In the genomic region with DNA sequence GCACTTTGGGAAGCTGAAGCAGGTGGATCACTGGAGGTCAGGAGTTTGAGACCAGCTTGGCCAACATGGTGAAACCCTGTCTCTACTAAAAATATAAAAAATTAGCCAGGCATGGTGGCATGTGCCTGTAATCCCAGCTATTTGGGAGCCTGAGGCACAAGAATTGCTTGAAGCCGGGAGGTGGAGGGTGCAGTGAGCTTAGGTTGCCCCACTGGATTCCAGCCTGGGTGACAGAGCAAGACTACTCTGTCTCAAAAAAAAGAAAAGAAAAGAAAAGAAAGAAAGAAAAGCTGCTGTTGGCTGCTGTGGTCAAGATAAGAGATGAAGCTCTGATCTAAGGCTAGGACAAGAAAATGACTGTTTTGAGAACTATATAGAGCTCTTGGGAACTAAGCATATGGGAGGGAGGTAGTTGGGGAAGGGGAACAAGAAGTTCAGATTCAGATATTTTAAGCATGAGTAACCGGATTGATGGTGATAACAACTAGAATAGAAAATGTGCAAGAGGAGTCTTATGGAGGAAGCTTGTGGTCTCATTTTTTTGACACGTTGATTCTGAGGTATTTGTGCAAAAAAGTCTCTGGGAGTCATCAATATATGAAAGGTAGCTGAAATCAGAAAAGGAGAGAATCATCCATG, we compare ENCODE assay signal across 18 cellular contexts. TPM values are rescaled to one million over a fixed set of nuclear protein-coding genes. Genes with fewer than 3 reads are reported as not detected.
DNase-seq lines count a peak whose midpoint lies in the region; ATAC-seq and TF ChIP-seq lines count a peak whose summit lies in the region.
"Had no signal": no experiment of that assay in that cellular context is flagged by ENCODE, and none has a peak within 500 bp of the region (broad histone marks: within the 10 kb centered on the region; RNA-seq: fewer than 3 reads in every experiment).

No MANE protein-coding gene starts in this region.

- H2AFZ ChIP-seq in GM23248 (no peak overlapping the region), PC-9 (0 out of 2 replicates have a peak overlapping the region, but pooled peaks have one; percentile 62)

- H3K36me3 ChIP-seq in GM23248 (ENCODE audit: low read depth) = no peaks in the 10 kb centered on the region
- H3K36me3 ChIP-seq in PC-9 (ENCODE audit: low read depth) = no peaks in the 10 kb centered on the region
- no peaks in the 10 kb centered on the region for H3K36me3 ChIP-seq in brain microvascular endothelial cell (replicated peaks)
- H3K36me3 ChIP-seq: left ventricle myocardium inferior, tibial artery had no signal

- no peak overlapping the region for H3K9ac ChIP-seq in GM23248

- no peaks in the 10 kb centered on the region for H3K4me1 Mint-ChIP-seq in CD4-positive, alpha-beta T cell (ENCODE audit: low read depth)
- H3K4me1 Mint-ChIP-seq: nephron had no signal

- WGBS in GM23248 (ENCODE audit: low coverage in 1 of 2, low lambda C conversion rate in 2 of 2, missing lambda C conversion rate in 2 of 2), 2 experiments = 31 to 34% methylated on average over 3 of the region's 3 CpGs

- no peaks in the 10 kb centered on the region for H3K9me3 Mint-ChIP-seq in CD4-positive, alpha-beta T cell
- H3K9me3 Mint-ChIP-seq: activated naive CD8-positive, alpha-beta T cell treated with anti-CD3 and anti-CD28 coated beads, Interleukin-2, amount 10 ng/mL, durations not matched to agents 7 days and 5 days; nephron had no signal

- H3F3A ChIP-seq in GM23248 (ENCODE audit: insufficient read depth) = no peaks in the 10 kb centered on the region
- peaks cover 37% of the 10 kb centered on the region for H3F3A ChIP-seq in PC-9 (ENCODE audit: insufficient read depth, low read depth)

- ATAC-seq in GM19035 (IDR thresholded peaks at IDR 0.05; ENCODE audit: unreplicated experiment) = no peak
- ATAC-seq in CD4-positive, alpha-beta T cell (ENCODE audit: poor library complexity) = no peak

- no peaks in the 10 kb centered on the region for H3K36me3 Mint-ChIP-seq in CD4-positive, alpha-beta T cell (ENCODE audit: low read depth)
- H3K36me3 Mint-ChIP-seq: activated naive CD8-positive, alpha-beta T cell treated with anti-CD3 and anti-CD28 coated beads, Interleukin-2, amount 10 ng/mL, durations not matched to agents 7 days and 5 days had no signal

- H3K27me3 ChIP-seq in GM23248 (replicated peaks; ENCODE audit: insufficient read depth) = no peaks in the 10 kb centered on the region
- H3K27me3 ChIP-seq in PC-9 (ENCODE audit: insufficient read depth, low read depth) = no peaks in the 10 kb centered on the region
- no peaks in the 10 kb centered on the region for H3K27me3 ChIP-seq in brain microvascular endothelial cell (replicated peaks)
- H3K27me3 ChIP-seq in CD4-positive, alpha-beta T cell (ENCODE audit: control insufficient read depth, insufficient read depth, low read length) = no peaks in the 10 kb centered on the region
- H3K27me3 ChIP-seq: tibial artery had no signal

- intact Hi-C loops in PC-9 (cut with micrococcal nuclease; ENCODE audit: unreplicated experiment) = loop anchor here (1.0 to 10.0 kb wide), 2 partner anchors 12 to 64 kb away; no protein-coding TSS in a partner anchor
- intact Hi-C loops in CD4-positive, alpha-beta T cell (cut with DNase I, micrococcal nuclease) = no loop called here

- H3K4me3 ChIP-seq in GM23248 (no peak overlapping the region), PC-9 (no peak overlapping the region; the same call in 1 of the 2 replicates), brain microvascular endothelial cell (ENCODE audit: low read depth, low read length) (no peak overlapping the region)
- H3K4me3 ChIP-seq: left ventricle myocardium inferior, tibial artery had no signal

- peaks cover 5% of the 10 kb centered on the region for H3K27me3 Mint-ChIP-seq in CD4-positive, alpha-beta T cell

- no peaks in the 10 kb centered on the region for H3K9me2 ChIP-seq in GM23248 (ENCODE audit: insufficient read depth)
- no peaks in the 10 kb centered on the region for H3K9me2 ChIP-seq in PC-9 (ENCODE audit: insufficient read depth)

- H3K4me2 ChIP-seq in GM23248 (ENCODE audit: unreplicated experiment) (peak overlapping the region; percentile 25), PC-9 (peak overlapping the region; percentile 54)

- in situ Hi-C loops in GM23248 (cut with MboI) = no loop called here
- in situ Hi-C loops in brain microvascular endothelial cell (cut with HindIII; ENCODE audit: low pct_ligation_motif_present, low sequenced_read_pairs) = no loop called here

- H4K20me1 ChIP-seq in GM23248 (ENCODE audit: insufficient read depth) (no peaks in the 10 kb centered on the region), PC-9 (ENCODE audit: insufficient read depth) (no peaks in the 10 kb centered on the region)

- H3K4me1 ChIP-seq in GM23248 (ENCODE audit: insufficient read depth) (peaks cover 12% of the 10 kb centered on the region), PC-9 (replicated peaks; ENCODE audit: insufficient read depth) (peaks cover 38% of the 10 kb centered on the region)
- H3K4me1 ChIP-seq: left ventricle myocardium inferior, tibial artery had no signal

- H3K27ac Mint-ChIP-seq in CD4-positive, alpha-beta T cell = no peak overlapping the region
- H3K27ac Mint-ChIP-seq: activated naive CD8-positive, alpha-beta T cell treated with anti-CD3 and anti-CD28 coated beads, Interleukin-2, amount 10 ng/mL, durations not matched to agents 7 days and 5 days; nephron had no signal

- POLR2A ChIA-PET in PC-9 (lab: Charles Lee; ENCODE audit: unreplicated experiment) = interaction anchor here (0.6 to 0.7 kb wide), 4 partner anchors 19 to 480 kb away, joined by 3 to 5 read pairs (median 4); no protein-coding TSS in a partner anchor
- POLR2A ChIA-PET in CD4-positive, alpha-beta T cell (lab: Charles Lee) = no interaction called here

- no TSS peak for BruUV-seq in PC-9 (replicated peaks; lab: Mats Ljungman, UMichigan)

- H3K79me2 ChIP-seq in GM23248 (ENCODE audit: insufficient read depth) (no peaks in the 10 kb centered on the region), PC-9 (ENCODE audit: low read depth) (no peaks in the 10 kb centered on the region)

- H3K27ac ChIP-seq in GM23248 (no peak overlapping the region), PC-9 (peak overlapping the region; percentile 92), brain microvascular endothelial cell (peak overlapping the region; percentile 63)
- H3K27ac ChIP-seq in CD4-positive, alpha-beta T cell (ENCODE audit: low read depth, low read length) = no peak overlapping the region
- H3K27ac ChIP-seq: epithelial cell of prostate, left ventricle myocardium inferior, tibial artery had no signal

- no peak overlapping the region for H3K4me3 Mint-ChIP-seq in CD4-positive, alpha-beta T cell
- H3K4me3 Mint-ChIP-seq: activated naive CD8-positive, alpha-beta T cell treated with anti-CD3 and anti-CD28 coated beads, Interleukin-2, amount 10 ng/mL, durations not matched to agents 7 days and 5 days; nephron had no signal

- TF ChIP-seq CTCF in PC-9 (conservative IDR thresholded peaks at IDR 0.05) (no peak), brain microvascular endothelial cell (IDR thresholded peaks at IDR 0.05; ENCODE audit: low read depth, low read length, missing control alignments) (no peak)
- no peak for TF ChIP-seq CTCF in CD4-positive, alpha-beta T cell (IDR thresholded peaks at IDR 0.05)

- DNase-seq in GM23248 = peak; percentile 12
- peak; percentile 69 to 93 for DNase-seq in PC-9
- DNase-seq in brain microvascular endothelial cell = peak; percentile 70
- peak; percentile 72 for DNase-seq in non-pigmented ciliary epithelial cell (ENCODE audit: low read depth)
- no peak for DNase-seq in NCI-H1105 treated with DMSO at 0.1 percent for 48 hours (lab: John Stamatoyannopoulos, UW)
- DNase-seq in stimulated activated naive CD4-positive, alpha-beta T cell (lab: John Stamatoyannopoulos, UW) = no peak
- no peak for DNase-seq in CD4-positive, alpha-beta T cell
- DNase-seq: activated CD8-positive, alpha-beta memory T cell treated with anti-CD3 and anti-CD28 coated beads, Interleukin-2, amount 50 U/mL, for 48 hours; activated naive CD8-positive, alpha-beta T cell treated with anti-CD3 and anti-CD28 coated beads, Interleukin-2, amount 10 ng/mL, durations not matched to agents 7 days and 5 days; left ventricle myocardium inferior; NCI-H1417; NCI-H446 treated with DMSO at 0.1 percent for 48 hours; stimulated activated CD4-positive, alpha-beta T cell treated with anti-CD3 and anti-CD28 coated beads, Interleukin-1b, Interleukin-23, amount 100 ng/mL, for 48 hours; stimulated activated CD8-positive, alpha-beta memory T cell treated with anti-CD3 and anti-CD28 coated beads, Interleukin-4, amount 100 ng/mL, for 48 hours; tibial artery had no signal

- H3K9me3 ChIP-seq in GM23248 (ENCODE audit: low read depth) (no peaks in the 10 kb centered on the region), PC-9 (ENCODE audit: insufficient read depth, low read depth) (no peaks in the 10 kb centered on the region)
- no peaks in the 10 kb centered on the region for H3K9me3 ChIP-seq in CD4-positive, alpha-beta T cell (ENCODE audit: control insufficient read depth, low read length)
- H3K9me3 ChIP-seq: left ventricle myocardium inferior, tibial artery had no signal

- CTCF ChIA-PET in PC-9 (lab: Charles Lee) = interaction anchor here (0.6 kb wide), 4 partner anchors 19 to 659 kb away, joined by 3 to 5 read pairs (median 4); no protein-coding TSS in a partner anchor
- CTCF ChIA-PET in CD4-positive, alpha-beta T cell (lab: Charles Lee) = no interaction called here

RNA-seq across cellular contexts. Expression of a gene that starts 25.7 kb away (rescaled TPM):
- 0.54 TPM in 1 of 2 replicates, not detected in the other for total RNA-seq in GM23248 (2014; rRNA removed; shearing (Covaris generic))
- 0.11 TPM in 1 of 2 replicates, not detected in the other for polyA plus RNA-seq in GM23248 (2016; fragmentation: Nextera tagmentation; extraction: Ambion mirVana)
- total RNA-seq in PC-9 (2021) = 0.10 and 0.22 TPM in 2 replicates
- total RNA-seq in CD4-positive, alpha-beta T cell = under 1 TPM in 1 of 2 experiments, not detected in 1; 0.19 TPM

RNA-seq across cellular contexts. Expression of a gene that starts 37.7 kb away (rescaled TPM):
- total RNA-seq in GM23248 (2014; rRNA removed; shearing (Covaris generic)) = 13.8 and 21.4 TPM in 2 replicates
- polyA plus RNA-seq in GM23248 (2016; fragmentation: Nextera tagmentation; extraction: Ambion mirVana) = 14.6 and 15.7 TPM in 2 replicates
- total RNA-seq in PC-9 (2021) = 14.3 and 16.6 TPM in 2 replicates
- 10 to 100 TPM; 40.5 to 40.9 TPM for total RNA-seq in CD4-positive, alpha-beta T cell

Comparison
In these comparisons a context has a peak if more than half of its experiments do, and no peak if none do; other contexts are left out.
1. DNase-seq: peak in GM23248 (single experiment), PC-9 (2 of 2), brain microvascular endothelial cell (single experiment) and non-pigmented ciliary epithelial cell (single experiment); none in NCI-H1105 treated with DMSO at 0.1 percent for 48 hours (single experiment), stimulated activated naive CD4-positive, alpha-beta T cell (0 of 6) and CD4-positive, alpha-beta T cell (0 of 10).
2. H3K27ac ChIP-seq: peak in PC-9 (single experiment) and brain microvascular endothelial cell (single experiment); none in GM23248 (single experiment) and CD4-positive, alpha-beta T cell (single experiment).